ENCODE assay signal across 8 cellular contexts in genomic region chr3:186589115-186589514, GRCh38. TPM values are rescaled to one million over a fixed set of nuclear protein-coding genes. Genes with fewer than 3 reads are reported as not detected.
DNase-seq lines count a peak whose midpoint lies in the region; ATAC-seq and TF ChIP-seq lines count a peak whose summit lies in the region.
"Had no signal": no experiment of that assay in that cellular context is flagged by ENCODE, and none has a peak within 500 bp of the region (broad histone marks: within the 10 kb centered on the region; RNA-seq: fewer than 3 reads in every experiment).

No MANE protein-coding gene starts in this region.

- H3K9me3 ChIP-seq in HUES48 (ENCODE audit: control insufficient read depth, insufficient read depth, low read length) (no peaks in the 10 kb centered on the region), adipocyte (ENCODE audit: control insufficient read depth, low read length) (no peaks in the 10 kb centered on the region), mucosa of descending colon (no peaks in the 10 kb centered on the region)
- no peaks in the 10 kb centered on the region for H3K9me3 ChIP-seq in CD8-positive, alpha-beta T cell (ENCODE audit: low read length)
- H3K9me3 ChIP-seq: spleen, tibial artery had no signal

- peaks cover 22% of the 10 kb centered on the region for H3K36me3 Mint-ChIP-seq in CD8-positive, alpha-beta T cell

- no peak overlapping the region for H3K27ac Mint-ChIP-seq in CD8-positive, alpha-beta T cell

- H3K27me3 ChIP-seq in HUES48 (ENCODE audit: control insufficient read depth, insufficient read depth, low read length) (no peaks in the 10 kb centered on the region), adipocyte (replicated peaks; ENCODE audit: control insufficient read depth, insufficient read depth, low read length) (peaks cover 11% of the 10 kb centered on the region)
- no peaks in the 10 kb centered on the region for H3K27me3 ChIP-seq in CD8-positive, alpha-beta T cell (ENCODE audit: insufficient read depth, low read length)
- H3K27me3 ChIP-seq: spleen, tibial artery had no signal

- H3K9ac ChIP-seq in HUES48 (ENCODE audit: low read depth, low read length) (no peak overlapping the region), adipocyte (ENCODE audit: low read length) (no peak overlapping the region)

- H3K36me3 ChIP-seq in HUES48 (ENCODE audit: control insufficient read depth, insufficient read depth, low read length) (peaks cover 21% of the 10 kb centered on the region), adipocyte (ENCODE audit: control insufficient read depth, insufficient read depth, low read length, severe bottlenecking) (peaks cover 21% of the 10 kb centered on the region), mucosa of descending colon (ENCODE audit: low read depth) (no peaks in the 10 kb centered on the region)
- peaks cover 14% of the 10 kb centered on the region for H3K36me3 ChIP-seq in CD8-positive, alpha-beta T cell (ENCODE audit: insufficient read depth, low read length)

- CTCF ChIA-PET in CD8-positive, alpha-beta T cell (lab: Charles Lee), result interaction anchor here (15.8 kb wide), 1 partner anchor 26 kb away, joined by 110 read pairs; the partner anchor contains the start of gene AHSG

- peaks cover 5% of the 10 kb centered on the region for H3K4me1 Mint-ChIP-seq in CD8-positive, alpha-beta T cell (ENCODE audit: low read depth)

- peak; percentile 55 for DNase-seq in adipocyte (ENCODE audit: low read depth)
- DNase-seq in mucosa of descending colon, result no peak
- DNase-seq in CD8-positive, alpha-beta T cell, result no peak
- DNase-seq in D341Med (ENCODE audit: low spot score), result no peak
- DNase-seq: activated T-cell treated with anti-CD3 and anti-CD28 coated beads, Interleukin-2, amount 50 U/mL, for 48 hours; spleen; tibial artery had no signal

- H3K27ac ChIP-seq in HUES48 (ENCODE audit: low read depth, low read length), result peak overlapping the region; percentile 7
- H3K27ac ChIP-seq in CD8-positive, alpha-beta T cell (ENCODE audit: low read depth, low read length), result no peak overlapping the region
- H3K27ac ChIP-seq: spleen, tibial artery had no signal

- intact Hi-C loops in mucosa of descending colon (cut with DNase I, micrococcal nuclease), result no loop called here
- intact Hi-C loops in CD8-positive, alpha-beta T cell (cut with DNase I, micrococcal nuclease), result no loop called here

- no peaks in the 10 kb centered on the region for H3K27me3 Mint-ChIP-seq in CD8-positive, alpha-beta T cell (ENCODE audit: low read depth)

- no peak for TF ChIP-seq CTCF in mucosa of descending colon (IDR thresholded peaks at IDR 0.05)
- TF ChIP-seq CTCF in CD8-positive, alpha-beta T cell (IDR thresholded peaks at IDR 0.05), result no peak

- H3K9me3 Mint-ChIP-seq in CD8-positive, alpha-beta T cell, result no peaks in the 10 kb centered on the region

- ATAC-seq in mucosa of descending colon, result peak; percentile 33
- ATAC-seq in CD8-positive, alpha-beta T cell, result no peak

- POLR2A ChIA-PET in CD8-positive, alpha-beta T cell (lab: Charles Lee), result no interaction called here

- H3K4me3 ChIP-seq in HUES48 (ENCODE audit: low read depth, low read length) (no peak overlapping the region), adipocyte (ENCODE audit: low read length) (peak overlapping the region; percentile 24), mucosa of descending colon (no peak overlapping the region)
- no peak overlapping the region for H3K4me3 ChIP-seq in CD8-positive, alpha-beta T cell (ENCODE audit: low read depth, low read length)
- H3K4me3 ChIP-seq: spleen, tibial artery had no signal

- no peak overlapping the region for H3K4me3 Mint-ChIP-seq in CD8-positive, alpha-beta T cell

- H3K4me1 ChIP-seq in HUES48 (ENCODE audit: control insufficient read depth, insufficient read depth, low read length) (no peaks in the 10 kb centered on the region), adipocyte (ENCODE audit: control insufficient read depth, insufficient read depth, low read length) (peaks cover 10% of the 10 kb centered on the region), mucosa of descending colon (ENCODE audit: low read depth) (no peaks in the 10 kb centered on the region)
- H3K4me1 ChIP-seq in CD8-positive, alpha-beta T cell (ENCODE audit: insufficient read depth, low read length), result no peaks in the 10 kb centered on the region
- H3K4me1 ChIP-seq: spleen, tibial artery had no signal

RNA-seq across cellular contexts. Expression of gene DNAJB11, which starts 18.6 kb away (rescaled TPM):
- 10 to 100 TPM; 32.2 to 45.7 (median 34.0) TPM for total RNA-seq in mucosa of descending colon
- 10 to 100 TPM; 70.2 to 73.4 TPM for total RNA-seq in CD8-positive, alpha-beta T cell

RNA-seq across cellular contexts. Expression of gene TBCCD1, which starts 22.0 kb away (rescaled TPM):
- 10 to 100 TPM; 11.0 to 13.4 (median 12.6) TPM for total RNA-seq in mucosa of descending colon
- 10 to 100 TPM in 1 of 2 experiments, 1 to 10 TPM in 1; 9.9 to 10.6 TPM for total RNA-seq in CD8-positive, alpha-beta T cell

RNA-seq across cellular contexts. Expression of gene AHSG, which starts 23.7 kb away (rescaled TPM):
- not detected for total RNA-seq in mucosa of descending colon
- total RNA-seq in CD8-positive, alpha-beta T cell, result not detected

RNA-seq across cellular contexts. Expression of gene CRYGS, which starts 44.9 kb away (rescaled TPM):
- total RNA-seq in mucosa of descending colon, result 1 to 10 TPM; 3.2 to 3.9 (median 3.8) TPM
- total RNA-seq in CD8-positive, alpha-beta T cell, result 1 to 10 TPM; 1.5 to 2.0 TPM

RNA-seq across cellular contexts. Expression of gene FETUB, which starts 51.1 kb away (rescaled TPM):
- not detected for total RNA-seq in mucosa of descending colon
- not detected for total RNA-seq in CD8-positive, alpha-beta T cell
- total RNA-seq: spleen had no signal
